Comparison of ENCODE assay signal across 17 cellular contexts in genomic region chr14:101365329-101366158, GRCh38.
DNase-seq lines count a peak whose midpoint lies in the region; ATAC-seq and TF ChIP-seq lines count a peak whose summit lies in the region.
"Had no signal": no experiment of that assay in that cellular context is flagged by ENCODE, and none has a peak within 500 bp of the region (broad histone marks: within the 10 kb centered on the region; RNA-seq: fewer than 3 reads in every experiment).

No MANE protein-coding gene starts in this region.

- H3K9me3 Mint-ChIP-seq in stimulated activated naive CD8-positive, alpha-beta T cell treated with anti-CD3 and anti-CD28 coated beads, Interleukin-15, amount 100 ng/mL, for 72 hours, result no peaks in the 10 kb centered on the region
- H3K9me3 Mint-ChIP-seq: activated naive CD4-positive, alpha-beta T cell treated with anti-CD3 and anti-CD28 coated beads for 36 hours had no signal

- H3K4me3 ChIP-seq in WERI-Rb-1 (ENCODE audit: low read depth, low read length) (no peak overlapping the region), lower lobe of right lung (no peak overlapping the region), skeletal muscle tissue (ENCODE audit: low read length in 3 of 3) (no peak overlapping the region)

- TF ChIP-seq CTCF in WERI-Rb-1 (IDR thresholded peaks at IDR 0.05; ENCODE audit: low read depth, low read length) (no peak), lower lobe of right lung (IDR thresholded peaks at IDR 0.05) (no peak)

- H3K4me1 Mint-ChIP-seq in stimulated activated naive CD8-positive, alpha-beta T cell treated with anti-CD3 and anti-CD28 coated beads, Interleukin-15, amount 100 ng/mL, for 72 hours, result no peaks in the 10 kb centered on the region

- H3K4me3 Mint-ChIP-seq in stimulated activated naive CD8-positive, alpha-beta T cell treated with anti-CD3 and anti-CD28 coated beads, Interleukin-15, amount 100 ng/mL, for 72 hours, result no peak overlapping the region
- H3K4me3 Mint-ChIP-seq: activated CD8-positive, alpha-beta T cell treated with anti-CD3 and anti-CD28 coated beads, Interleukin-2, amount 10 ng/mL, durations not matched to agents 7 days and 5 days; activated naive CD4-positive, alpha-beta T cell treated with anti-CD3 and anti-CD28 coated beads for 36 hours had no signal

- H3K27me3 Mint-ChIP-seq in stimulated activated naive CD8-positive, alpha-beta T cell treated with anti-CD3 and anti-CD28 coated beads, Interleukin-15, amount 100 ng/mL, for 72 hours, result peaks cover 49% of the 10 kb centered on the region

- H3K27me3 ChIP-seq in WERI-Rb-1 (ENCODE audit: insufficient read depth, low read depth, severe bottlenecking), result peaks cover 96% of the 10 kb centered on the region
- no peaks in the 10 kb centered on the region for H3K27me3 ChIP-seq in lower lobe of right lung (ENCODE audit: low read depth)
- H3K27me3 ChIP-seq in skeletal muscle tissue (ENCODE audit: control insufficient read depth in 3 of 3, insufficient read depth in 3 of 3, low read length in 3 of 3), result peaks cover 17 to 34% (median 31%) of the 10 kb centered on the region in 3 donors
- H3K27me3 ChIP-seq: BE2C had no signal

- H3K4me1 ChIP-seq in lower lobe of right lung (peaks cover 5% of the 10 kb centered on the region), skeletal muscle tissue (ENCODE audit: control insufficient read depth in 3 of 3, insufficient read depth in 3 of 3, low read length in 3 of 3) (peaks cover 0 to 16% (median 8%) of the 10 kb centered on the region in 3 donors)
- H3K4me1 ChIP-seq: BE2C had no signal

- H3K27ac ChIP-seq in WERI-Rb-1 (no peak overlapping the region), lower lobe of right lung (peak overlapping the region; percentile 69), skeletal muscle tissue (ENCODE audit: low read depth, low read length) (peak overlapping the region; percentile 40)

- H3K36me3 ChIP-seq in WERI-Rb-1 (no peaks in the 10 kb centered on the region), lower lobe of right lung (no peaks in the 10 kb centered on the region), skeletal muscle tissue (ENCODE audit: control insufficient read depth in 3 of 3, insufficient read depth in 3 of 3, low read length in 3 of 3) (no peaks in the 10 kb centered on the region)
- H3K36me3 ChIP-seq: BE2C had no signal

- peak overlapping the region in 1 of 3 donors; percentile 16 for H3K9ac ChIP-seq in skeletal muscle tissue (ENCODE audit: low read depth in 1 of 3, low read length in 3 of 3)

- intact Hi-C loops in lower lobe of right lung (cut with DNase I), result no loop called here

- peak; percentile 83 for DNase-seq in D341Med (ENCODE audit: low spot score)
- peak; percentile 65 for DNase-seq in WERI-Rb-1
- DNase-seq in lower lobe of right lung, result no peak
- no peak for DNase-seq in NCI-H2029 (lab: John Stamatoyannopoulos, UW)
- no peak for DNase-seq in stimulated activated naive CD8-positive, alpha-beta T cell treated with anti-CD3 and anti-CD28 coated beads, Interleukin-15, amount 100 ng/mL, for 72 hours
- no peak for DNase-seq in NCI-H1930 (lab: John Stamatoyannopoulos, UW)
- DNase-seq in MV-4-11 (lab: John Stamatoyannopoulos, UW), result no peak
- DNase-seq: activated naive CD4-positive, alpha-beta T cell treated with anti-CD3 and anti-CD28 coated beads for 36 hours; BE2C; cerebellar nuclear complex; GDM1; MM.1S; RPMI8226; small intestine; T-helper 9 cell had no signal

- peak in 1 of 2 donors; percentile 34 for ATAC-seq in lower lobe of right lung
- no peak for ATAC-seq in stimulated activated naive CD8-positive, alpha-beta T cell treated with anti-CD3 and anti-CD28 coated beads, Interleukin-15, amount 100 ng/mL, for 72 hours
- ATAC-seq: activated CD8-positive, alpha-beta T cell treated with anti-CD3 and anti-CD28 coated beads, Interleukin-2, amount 10 ng/mL, durations not matched to agents 7 days and 5 days had no signal

- H3K9me3 ChIP-seq in WERI-Rb-1 (ENCODE audit: severe bottlenecking) (peaks cover 4% of the 10 kb centered on the region), lower lobe of right lung (no peaks in the 10 kb centered on the region), skeletal muscle tissue (ENCODE audit: control insufficient read depth in 3 of 3, low read length in 3 of 3) (no peaks in the 10 kb centered on the region)
- H3K9me3 ChIP-seq: BE2C had no signal

- no peak overlapping the region for H3K27ac Mint-ChIP-seq in stimulated activated naive CD8-positive, alpha-beta T cell treated with anti-CD3 and anti-CD28 coated beads, Interleukin-15, amount 100 ng/mL, for 72 hours
- H3K27ac Mint-ChIP-seq: activated CD8-positive, alpha-beta T cell treated with anti-CD3 and anti-CD28 coated beads, Interleukin-2, amount 10 ng/mL, durations not matched to agents 7 days and 5 days; activated naive CD4-positive, alpha-beta T cell treated with anti-CD3 and anti-CD28 coated beads for 36 hours had no signal

Comparison
In these comparisons a context has a peak if more than half of its experiments do, and no peak if none do; other contexts are left out.
1. DNase-seq: peak in D341Med (single experiment) and WERI-Rb-1 (single experiment); none in lower lobe of right lung (single experiment), NCI-H2029 (single experiment), stimulated activated naive CD8-positive, alpha-beta T cell treated with anti-CD3 and anti-CD28 coated beads, Interleukin-15, amount 100 ng/mL, for 72 hours (0 of 2), NCI-H1930 (0 of 2) and MV-4-11 (single experiment).